Comparison of ENCODE assay signal across 20 cellular contexts in the genomic region with DNA sequence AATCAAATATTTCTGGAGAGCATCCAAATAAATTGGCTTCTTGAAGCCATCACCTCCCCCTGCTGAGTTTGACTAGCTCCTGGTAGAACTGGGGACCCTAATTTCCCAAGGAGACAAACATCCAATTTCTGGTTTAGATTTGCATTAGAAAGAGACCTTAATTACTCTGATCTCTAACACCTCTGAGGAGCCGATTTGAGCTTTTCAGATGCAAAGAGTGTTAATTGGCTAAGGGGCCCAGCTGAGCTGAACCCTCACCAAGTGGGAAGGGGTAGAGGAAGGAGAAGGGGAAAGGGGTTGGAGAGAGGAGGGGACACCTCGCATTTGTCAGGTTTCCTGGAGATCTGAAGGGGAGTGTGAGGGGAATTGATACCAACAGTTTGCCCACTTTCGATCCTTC.
DNase-seq lines count a peak whose midpoint lies in the region; TF ChIP-seq lines count a peak whose summit lies in the region.
"Had no signal": no experiment of that assay in that cellular context is flagged by ENCODE, and none has a peak within 500 bp of the region (broad histone marks: within the 10 kb centered on the region; RNA-seq: fewer than 3 reads in every experiment).

No MANE protein-coding gene starts in this region.

- no peak overlapping the region for H3K9ac ChIP-seq in mesendoderm (ENCODE audit: low read length)
- H3K9ac ChIP-seq: GM23248 had no signal

- no peak overlapping the region for H3K56ac ChIP-seq in mesendoderm (ENCODE audit: low read length)

- DNase-seq in ELF-1 (ENCODE audit: low read depth, low spot score) (peak; percentile 85), NCI-H69 (lab: John Stamatoyannopoulos, UW) (peak; percentile 50), endothelial cell (ENCODE audit: low spot score) (no peak), mesendoderm (peak; percentile 77), DMS 273 (lab: John Stamatoyannopoulos, UW; ENCODE audit: unreplicated experiment) (no peak), OCI-LY7 (ENCODE audit: low spot score) (no peak), SKM-1 treated with dmso at 0.1 percent for 144 hours (lab: John Stamatoyannopoulos, UW; ENCODE audit: unreplicated experiment) (no peak)
- DNase-seq in activated CD8-positive, alpha-beta memory T cell treated with anti-CD3 and anti-CD28 coated beads, Interleukin-2, amount 50 U/mL, for 48 hours: no peak
- DNase-seq: CD4-positive, alpha-beta memory T cell; DMS153; GM23248; NCI-H1105; NCI-H2081; NCI-H2171; NCI-H345; NCI-H524 treated with DMSO at 0.1 percent for 48 hours; NK-92 treated with Interleukin-12 subunit alpha and Interleukin-12 subunit beta, amount 100 ng/mL, for 24 hours; OCI-M1; Right ventricle myocardium superior had no signal

- no CpG with 5 or more reads among the region's 3 CpGs for WGBS in mesendoderm (ENCODE audit: extremely low coverage, insufficient coverage, low lambda C conversion rate)

- no peaks in the 10 kb centered on the region for H3K9me2 ChIP-seq in OCI-LY7 (ENCODE audit: insufficient read depth, low read length)

- H3K79me2 ChIP-seq in mesendoderm (ENCODE audit: control insufficient read depth, insufficient read depth, low read length): no peaks in the 10 kb centered on the region
- no peaks in the 10 kb centered on the region for H3K79me2 ChIP-seq in OCI-LY7 (ENCODE audit: insufficient read depth, low read depth, low read length)

- H3K4me3 Mint-ChIP-seq in endothelial cell (ENCODE audit: unreplicated experiment): no peak overlapping the region
- H3K4me3 Mint-ChIP-seq: CD4-positive, alpha-beta memory T cell; IgD-negative memory B cell had no signal

- H3K36me3 Mint-ChIP-seq in endothelial cell (ENCODE audit: low read depth, unreplicated experiment): peaks cover 6% of the 10 kb centered on the region
- H3K36me3 Mint-ChIP-seq: CD4-positive, alpha-beta memory T cell; IgD-negative memory B cell had no signal

- CTCF ChIA-PET in OCI-LY7 (lab: Charles Lee; ENCODE audit: unreplicated experiment): no interaction called here

- H3K18ac ChIP-seq in mesendoderm (ENCODE audit: low read length): peak overlapping the region; percentile 46

- H4K5ac ChIP-seq in mesendoderm (ENCODE audit: low read length): no peak overlapping the region

- H3K4me3 ChIP-seq in mesendoderm (ENCODE audit: low read length) (no peak overlapping the region), OCI-LY7 (ENCODE audit: low read depth, low read length, poor library complexity, severe bottlenecking) (no peak overlapping the region)
- H3K4me3 ChIP-seq: GM23248 had no signal

- no peak overlapping the region for H2AFZ ChIP-seq in OCI-LY7 (ENCODE audit: low read length)
- H2AFZ ChIP-seq: GM23248 had no signal

- no peaks in the 10 kb centered on the region for H3K9me3 ChIP-seq in OCI-LY7 (ENCODE audit: low read length)

- no peak overlapping the region for H2BK15ac ChIP-seq in mesendoderm (replicated peaks; ENCODE audit: low read depth)

- H4K20me1 ChIP-seq in OCI-LY7 (ENCODE audit: insufficient read depth, low read length): no peaks in the 10 kb centered on the region

- no peak overlapping the region for H3K27ac ChIP-seq in mesendoderm (ENCODE audit: low read depth, low read length)
- no peak overlapping the region for H3K27ac ChIP-seq in OCI-LY7 (ENCODE audit: low read depth, low read length, poor library complexity, severe bottlenecking)
- H3K27ac ChIP-seq: GM23248 had no signal

- H3K27me3 Mint-ChIP-seq in endothelial cell (ENCODE audit: unreplicated experiment): peaks cover 7% of the 10 kb centered on the region

- peak overlapping the region; percentile 67 for H2BK120ac ChIP-seq in mesendoderm (ENCODE audit: low read depth, low read length)

- POLR2A ChIA-PET in OCI-LY7 (lab: Charles Lee): no interaction called here

- H3K27ac Mint-ChIP-seq in endothelial cell (ENCODE audit: unreplicated experiment): peak overlapping the region; percentile 89
- H3K27ac Mint-ChIP-seq: CD4-positive, alpha-beta memory T cell; IgD-negative memory B cell had no signal

- peaks cover 36% of the 10 kb centered on the region for H3K4me1 Mint-ChIP-seq in endothelial cell (ENCODE audit: unreplicated experiment)
- H3K4me1 Mint-ChIP-seq: CD4-positive, alpha-beta memory T cell; IgD-negative memory B cell had no signal

- intact Hi-C loops in OCI-LY7 (cut with micrococcal nuclease; ENCODE audit: unreplicated experiment): no loop called here

- H3K23ac ChIP-seq in mesendoderm (ENCODE audit: low read length): no peak overlapping the region

- H3K4ac ChIP-seq in mesendoderm (ENCODE audit: low read depth, low read length): no peak overlapping the region

- no peak overlapping the region for H3K4me2 ChIP-seq in mesendoderm (ENCODE audit: low read length)
- H3K4me2 ChIP-seq in OCI-LY7 (ENCODE audit: low read length): no peak overlapping the region

- BruUV-seq in OCI-LY7 (replicated peaks; lab: Mats Ljungman, UMichigan): no TSS peak

- H2AK5ac ChIP-seq in mesendoderm (ENCODE audit: low read length): no peak overlapping the region

- H3K36me3 ChIP-seq in mesendoderm (ENCODE audit: control insufficient read depth, insufficient read depth, low read length): no peaks in the 10 kb centered on the region
- H3K36me3 ChIP-seq in OCI-LY7 (ENCODE audit: insufficient read depth, low read length): no peaks in the 10 kb centered on the region

- H4K8ac ChIP-seq in mesendoderm (ENCODE audit: low read depth, low read length): no peak overlapping the region

- H3K79me1 ChIP-seq in mesendoderm (ENCODE audit: low read length): no peaks in the 10 kb centered on the region

- no peak for TF ChIP-seq CTCF in endothelial cell (IDR thresholded peaks at IDR 0.05; ENCODE audit: unreplicated experiment)
- TF ChIP-seq CTCF in OCI-LY7 (conservative IDR thresholded peaks at IDR 0.05; ENCODE audit: low read length): no peak

- no peaks in the 10 kb centered on the region for H3K9me3 Mint-ChIP-seq in endothelial cell (ENCODE audit: unreplicated experiment)

- H3K27me3 ChIP-seq in mesendoderm (ENCODE audit: insufficient read depth, low read length, poor library complexity): peaks cover 19% of the 10 kb centered on the region

- H3K4me1 ChIP-seq in mesendoderm (ENCODE audit: control insufficient read depth, low read depth, low read length) (peaks cover 17% of the 10 kb centered on the region), OCI-LY7 (ENCODE audit: insufficient read depth, low read length, poor library complexity, severe bottlenecking) (peaks cover 5% of the 10 kb centered on the region)

- no peak overlapping the region for H2BK5ac ChIP-seq in mesendoderm (ENCODE audit: low read length)

Comparison
In these comparisons a context has a peak if more than half of its experiments do, and no peak if none do; other contexts are left out.
1. DNase-seq: peak in ELF-1 (single experiment), NCI-H69 (single experiment) and mesendoderm (single experiment); none in endothelial cell (single experiment), DMS 273 (single experiment), OCI-LY7 (single experiment), activated CD8-positive, alpha-beta memory T cell treated with anti-CD3 and anti-CD28 coated beads, Interleukin-2, amount 50 U/mL, for 48 hours (single experiment) and SKM-1 treated with dmso at 0.1 percent for 144 hours (single experiment).